In genomic region chr5:173837654-173838053, GRCh38 we compare ENCODE assay signal across 2 cellular contexts.
TF ChIP-seq lines count a peak whose summit lies in the region.

No MANE protein-coding gene starts in this region.

TF ChIP-seq in IMR-90, 13 proteins besides CTCF, POLR2A, EP300 and RAD21:
- peak; percentile 64 for TF ChIP-seq CEBPB (IDR thresholded peaks at IDR 0.05; ENCODE audit: low read depth, low read length)
- TF ChIP-seq, protein P1, sequence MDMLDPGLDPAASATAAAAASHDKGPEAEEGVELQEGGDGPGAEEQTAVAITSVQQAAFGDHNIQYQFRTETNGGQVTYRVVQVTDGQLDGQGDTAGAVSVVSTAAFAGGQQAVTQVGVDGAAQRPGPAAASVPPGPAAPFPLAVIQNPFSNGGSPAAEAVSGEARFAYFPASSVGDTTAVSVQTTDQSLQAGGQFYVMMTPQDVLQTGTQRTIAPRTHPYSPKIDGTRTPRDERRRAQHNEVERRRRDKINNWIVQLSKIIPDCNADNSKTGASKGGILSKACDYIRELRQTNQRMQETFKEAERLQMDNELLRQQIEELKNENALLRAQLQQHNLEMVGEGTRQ (IDR thresholded peaks at IDR 0.05; ENCODE audit: low read depth, low read length), result no peak
- TF ChIP-seq MAFK (IDR thresholded peaks at IDR 0.05; ENCODE audit: low read depth, low read length), result no peak

TF ChIP-seq in K562, 482 proteins besides CTCF, POLR2A, EP300 and RAD21:
- TF ChIP-seq KAT7 (CRISPR knock-in tag; IDR thresholded peaks at IDR 0.05; ENCODE audit: borderline replicate concordance) (no peak), BRF2 (IDR thresholded peaks at IDR 0.05; ENCODE audit: borderline replicate concordance, insufficient read depth, insufficient read length) (no peak), KDM5B (IDR thresholded peaks at IDR 0.05; ENCODE audit: insufficient replicate concordance, low read depth, low read length) (no peak), CEBPG (CRISPR knock-in tag; IDR thresholded peaks at IDR 0.05) (no peak), CEBPG (tag; conservative IDR thresholded peaks at IDR 0.05 in 1 of 2, IDR thresholded peaks at IDR 0.05 in 1 of 2) (peak in 1 of 2 experiments; percentile 61; a peak in 1 of 4 replicates), CREB5 (CRISPR knock-in tag; IDR thresholded peaks at IDR 0.05) (no peak), NR4A1 (CRISPR knock-in tag; IDR thresholded peaks at IDR 0.05) (no peak), NR4A1 (tag; IDR thresholded peaks at IDR 0.05) (no peak), CEBPB (tag; IDR thresholded peaks at IDR 0.05) (peak; percentile 73), DIDO1 (tag; IDR thresholded peaks at IDR 0.05; ENCODE audit: low read depth) (no peak)
- TF ChIP-seq, protein P2, sequence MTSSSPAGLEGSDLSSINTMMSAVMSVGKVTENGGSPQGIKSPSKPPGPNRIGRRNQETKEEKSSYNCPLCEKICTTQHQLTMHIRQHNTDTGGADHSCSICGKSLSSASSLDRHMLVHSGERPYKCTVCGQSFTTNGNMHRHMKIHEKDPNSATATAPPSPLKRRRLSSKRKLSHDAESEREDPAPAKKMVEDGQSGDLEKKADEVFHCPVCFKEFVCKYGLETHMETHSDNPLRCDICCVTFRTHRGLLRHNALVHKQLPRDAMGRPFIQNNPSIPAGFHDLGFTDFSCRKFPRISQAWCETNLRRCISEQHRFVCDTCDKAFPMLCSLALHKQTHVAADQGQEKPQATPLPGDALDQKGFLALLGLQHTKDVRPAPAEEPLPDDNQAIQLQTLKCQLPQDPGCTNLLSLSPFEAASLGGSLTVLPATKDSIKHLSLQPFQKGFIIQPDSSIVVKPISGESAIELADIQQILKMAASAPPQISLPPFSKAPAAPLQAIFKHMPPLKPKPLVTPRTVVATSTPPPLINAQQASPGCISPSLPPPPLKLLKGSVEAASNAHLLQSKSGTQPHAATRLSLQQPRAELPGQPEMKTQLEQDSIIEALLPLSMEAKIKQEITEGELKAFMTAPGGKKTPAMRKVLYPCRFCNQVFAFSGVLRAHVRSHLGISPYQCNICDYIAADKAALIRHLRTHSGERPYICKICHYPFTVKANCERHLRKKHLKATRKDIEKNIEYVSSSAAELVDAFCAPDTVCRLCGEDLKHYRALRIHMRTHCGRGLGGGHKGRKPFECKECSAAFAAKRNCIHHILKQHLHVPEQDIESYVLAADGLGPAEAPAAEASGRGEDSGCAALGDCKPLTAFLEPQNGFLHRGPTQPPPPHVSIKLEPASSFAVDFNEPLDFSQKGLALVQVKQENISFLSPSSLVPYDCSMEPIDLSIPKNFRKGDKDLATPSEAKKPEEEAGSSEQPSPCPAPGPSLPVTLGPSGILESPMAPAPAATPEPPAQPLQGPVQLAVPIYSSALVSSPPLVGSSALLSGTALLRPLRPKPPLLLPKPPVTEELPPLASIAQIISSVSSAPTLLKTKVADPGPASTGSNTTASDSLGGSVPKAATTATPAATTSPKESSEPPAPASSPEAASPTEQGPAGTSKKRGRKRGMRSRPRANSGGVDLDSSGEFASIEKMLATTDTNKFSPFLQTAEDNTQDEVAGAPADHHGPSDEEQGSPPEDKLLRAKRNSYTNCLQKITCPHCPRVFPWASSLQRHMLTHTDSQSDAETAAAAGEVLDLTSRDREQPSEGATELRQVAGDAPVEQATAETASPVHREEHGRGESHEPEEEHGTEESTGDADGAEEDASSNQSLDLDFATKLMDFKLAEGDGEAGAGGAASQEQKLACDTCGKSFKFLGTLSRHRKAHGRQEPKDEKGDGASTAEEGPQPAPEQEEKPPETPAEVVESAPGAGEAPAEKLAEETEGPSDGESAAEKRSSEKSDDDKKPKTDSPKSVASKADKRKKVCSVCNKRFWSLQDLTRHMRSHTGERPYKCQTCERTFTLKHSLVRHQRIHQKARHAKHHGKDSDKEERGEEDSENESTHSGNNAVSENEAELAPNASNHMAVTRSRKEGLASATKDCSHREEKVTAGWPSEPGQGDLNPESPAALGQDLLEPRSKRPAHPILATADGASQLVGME (CRISPR knock-in tag; IDR thresholded peaks at IDR 0.05), result no peak
- TF ChIP-seq, protein P3, sequence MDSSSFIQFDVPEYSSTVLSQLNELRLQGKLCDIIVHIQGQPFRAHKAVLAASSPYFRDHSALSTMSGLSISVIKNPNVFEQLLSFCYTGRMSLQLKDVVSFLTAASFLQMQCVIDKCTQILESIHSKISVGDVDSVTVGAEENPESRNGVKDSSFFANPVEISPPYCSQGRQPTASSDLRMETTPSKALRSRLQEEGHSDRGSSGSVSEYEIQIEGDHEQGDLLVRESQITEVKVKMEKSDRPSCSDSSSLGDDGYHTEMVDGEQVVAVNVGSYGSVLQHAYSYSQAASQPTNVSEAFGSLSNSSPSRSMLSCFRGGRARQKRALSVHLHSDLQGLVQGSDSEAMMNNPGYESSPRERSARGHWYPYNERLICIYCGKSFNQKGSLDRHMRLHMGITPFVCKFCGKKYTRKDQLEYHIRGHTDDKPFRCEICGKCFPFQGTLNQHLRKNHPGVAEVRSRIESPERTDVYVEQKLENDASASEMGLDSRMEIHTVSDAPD (CRISPR knock-in tag; IDR thresholded peaks at IDR 0.05), result no peak
